Comparison of ENCODE assay signal across 8 cellular contexts in genomic region chr2:240435457-240435954, GRCh38. TPM values are rescaled to one million over a fixed set of nuclear protein-coding genes. Genes with fewer than 3 reads are reported as not detected.
A peak's percentile ranks its signal among the peaks of the same experiment; 100 is the strongest.
DNase-seq lines count a peak whose midpoint lies in the region; ATAC-seq and TF ChIP-seq lines count a peak whose summit lies in the region.

Gene GPC1, plus strand, starts transcription at chr2:240435663. Its CDS starts 256 bp downstream, at chr2:240435919.

- H3K27ac ChIP-seq in Peyer's patch (peak within 1 kb of the TSS; percentile 69 to 88 (median 81)), right atrium auricular region (peak within 1 kb of the TSS; percentile 87 to 90), prostate gland (peak within 1 kb of the TSS; percentile 82 to 95)

- in situ Hi-C loops in astrocyte of the cerebellum (cut with HindIII; ENCODE audit: low sequenced_read_pairs): no loop called here

- peak within 1 kb of the TSS; percentile 60 to 92 (median 76) for H3K4me3 ChIP-seq in Peyer's patch
- H3K4me3 ChIP-seq in astrocyte of the cerebellum (ENCODE audit: low read depth, low read length): peak within 1 kb of the TSS; percentile 50
- H3K4me3 ChIP-seq in right atrium auricular region: peak within 1 kb of the TSS; percentile 62 to 71
- H3K4me3 ChIP-seq in prostate gland: peak within 1 kb of the TSS; percentile 70 to 76

- H3K36me3 ChIP-seq in Peyer's patch: no peaks in the 10 kb centered on the region
- H3K36me3 ChIP-seq in right atrium auricular region: no peaks in the 10 kb centered on the region
- H3K36me3 ChIP-seq in prostate gland: no peaks in the 10 kb centered on the region

- ATAC-seq in GM18505 (IDR thresholded peaks at IDR 0.05; ENCODE audit: unreplicated experiment) (peak; percentile 34), HG03342 (IDR thresholded peaks at IDR 0.05; ENCODE audit: unreplicated experiment) (peak; percentile 51), HG03565 (IDR thresholded peaks at IDR 0.05; ENCODE audit: unreplicated experiment) (no peak)

- TF ChIP-seq POLR2A in GM18505 (IDR thresholded peaks at IDR 0.05; ENCODE audit: borderline replicate concordance, extremely low read depth, insufficient read depth, insufficient read length) (no peak), Peyer's patch (IDR thresholded peaks at IDR 0.05) (no peak), prostate gland (IDR thresholded peaks at IDR 0.05) (peak; percentile 61)

- H3K9me3 ChIP-seq in Peyer's patch: no peaks in the 10 kb centered on the region
- no peaks in the 10 kb centered on the region for H3K9me3 ChIP-seq in right atrium auricular region
- no peaks in the 10 kb centered on the region for H3K9me3 ChIP-seq in prostate gland

- H3K27me3 ChIP-seq in Peyer's patch (peaks cover 0 to 7% of the 10 kb centered on the region in 2 donors), right atrium auricular region (no peaks in the 10 kb centered on the region), prostate gland (replicated peaks; ENCODE audit: insufficient read depth) (no peaks in the 10 kb centered on the region)

- intact Hi-C loops in prostate gland (cut with DNase I): loop anchor here (2.0 kb wide), 1 partner anchor 61 kb away; no protein-coding TSS in a partner anchor

- TF ChIP-seq CTCF in Peyer's patch (IDR thresholded peaks at IDR 0.05): peak in 1 of 6 experiments; percentile 2
- no peak for TF ChIP-seq CTCF in astrocyte of the cerebellum (IDR thresholded peaks at IDR 0.05; ENCODE audit: low read depth, low read length, missing control alignments)
- TF ChIP-seq CTCF in right atrium auricular region (IDR thresholded peaks at IDR 0.05): no peak
- TF ChIP-seq CTCF in prostate gland (IDR thresholded peaks at IDR 0.05): peak in 1 of 4 experiments; percentile 32

- WGBS in prostate gland: under 1% methylated on average over 59 of the region's 77 CpGs

- H3K4me1 ChIP-seq in Peyer's patch (peaks cover 3 to 30% (median 8%) of the 10 kb centered on the region in 4 donors), right atrium auricular region (peaks cover 0 to 43% of the 10 kb centered on the region in 2 donors), prostate gland (replicated peaks) (peaks cover 16% of the 10 kb centered on the region)

- peak; percentile 97 for DNase-seq in AG08396 (ENCODE audit: low spot score)
- DNase-seq in Peyer's patch: peak; percentile 64 to 77 (median 70)
- DNase-seq in astrocyte of the cerebellum (ENCODE audit: low read depth): peak; percentile 22
- DNase-seq in right atrium auricular region (ENCODE audit: low spot score): no peak
- peak; percentile 72 for DNase-seq in prostate gland (ENCODE audit: low spot score)

RNA-seq across cellular contexts. Expression of gene GPC1, which starts in this region (rescaled TPM):
- total RNA-seq in Peyer's patch (10 to 100 TPM in 1 of 4 donors, 1 to 10 TPM in 3; 4.4 to 18.2 (median 7.1) TPM), right atrium auricular region (100 to 1,000 TPM in 1 of 2 donors, 10 to 100 TPM in 1; 77.4 to 103 TPM), prostate gland (100 to 1,000 TPM in 1 of 2 donors, 10 to 100 TPM in 1; 80.7 to 447 TPM)

Comparison
In these comparisons a context has a peak if more than half of its experiments do, and no peak if none do; other contexts are left out.
1. RNA of gene GPC1 (total RNA-seq): 80.7 to 447 TPM in prostate gland and 77.4 to 103 TPM in right atrium auricular region; 4.4 to 18.2 TPM in Peyer's patch; every median in the first group is over 4 times any median in the second.
2. Peak in every context shown above with its lines, with median percentiles within 50 percentile points of each other: H3K27ac ChIP-seq and H3K4me3 ChIP-seq.